In genomic region chr7:33418251-33418701, GRCh38 we compare ENCODE assay signal across 16 cellular contexts.
A peak's percentile ranks its signal among the peaks of the same experiment; 100 is the strongest.
DNase-seq lines count a peak whose midpoint lies in the region; ATAC-seq and TF ChIP-seq lines count a peak whose summit lies in the region.
"Had no signal": no experiment of that assay in that cellular context is flagged by ENCODE, and none has a peak within 500 bp of the region (broad histone marks: within the 10 kb centered on the region; RNA-seq: fewer than 3 reads in every experiment).

No MANE protein-coding gene starts in this region.

- H3K9me1 ChIP-seq in IMR-90 (ENCODE audit: insufficient read depth, low read length): no peaks in the 10 kb centered on the region

- H3K14ac ChIP-seq in IMR-90 (replicated peaks; ENCODE audit: low read depth, low read length): no peak overlapping the region

- H2AFZ ChIP-seq in IMR-90 (replicated peaks; ENCODE audit: low read length, poor library complexity): no peak overlapping the region

- intact Hi-C loops in IMR-90 (cut with micrococcal nuclease) (no loop called here), esophagus squamous epithelium (cut with DNase I) (no loop called here)

- H4K91ac ChIP-seq in IMR-90 (ENCODE audit: insufficient read depth, low read depth, low read length): no peak overlapping the region

- H4K20me1 ChIP-seq in BLaER1 treated with 17β-estradiol and CSF1 and Interleukin-3, amounts not matched to agents 10 nM and 100 nM: no peaks in the 10 kb centered on the region
- no peaks in the 10 kb centered on the region for H4K20me1 ChIP-seq in IMR-90 (ENCODE audit: insufficient read depth, low read length)

- no peak overlapping the region for H3K18ac ChIP-seq in IMR-90 (ENCODE audit: low read depth, low read length)

- H2BK15ac ChIP-seq in IMR-90 (ENCODE audit: low read depth, low read length): no peak overlapping the region

- no peak overlapping the region for H3K4me3 ChIP-seq in BLaER1 treated with 17β-estradiol and CSF1 and Interleukin-3, amounts not matched to agents 10 nM and 100 nM
- H3K4me3 ChIP-seq in IMR-90 (ENCODE audit: insufficient read depth, low read depth, low read length): no peak overlapping the region
- no peak overlapping the region for H3K4me3 ChIP-seq in choroid plexus epithelial cell (ENCODE audit: low read depth, low read length)
- no peak overlapping the region for H3K4me3 ChIP-seq in esophagus squamous epithelium
- H3K4me3 ChIP-seq: breast epithelium, GM12878 had no signal

- H3K27ac ChIP-seq in BLaER1 treated with 17β-estradiol and CSF1 and Interleukin-3, amounts not matched to agents 10 nM and 100 nM: no peak overlapping the region
- H3K27ac ChIP-seq in IMR-90 (ENCODE audit: insufficient read depth, low read length) (no peak overlapping the region), esophagus squamous epithelium (no peak overlapping the region)
- H3K27ac ChIP-seq: breast epithelium, KMS-11 had no signal

- H3K79me1 ChIP-seq in IMR-90 (ENCODE audit: low read depth in 1 of 2, low read length in 2 of 2): no peaks in the 10 kb centered on the region

- TF ChIP-seq POLR2A in IMR-90 (IDR thresholded peaks at IDR 0.05; ENCODE audit: low read depth, low read length): no peak
- no peak for TF ChIP-seq POLR2A in esophagus squamous epithelium (IDR thresholded peaks at IDR 0.05)

- no peak overlapping the region for H2AK5ac ChIP-seq in IMR-90 (ENCODE audit: low read depth, low read length)

- TF ChIP-seq RAD21 in IMR-90 (IDR thresholded peaks at IDR 0.05; ENCODE audit: low read length): no peak

- no CpG with 5 or more reads among the region's 6 CpGs for WGBS in IMR-90 (ENCODE audit: extremely low coverage in 2 of 2, insufficient read length in 1 of 2), 2 experiments
- 63 to 71% methylated on average over 4 to 5 of the region's 6 CpGs for WGBS in esophagus squamous epithelium, 2 donors

- H4K8ac ChIP-seq in IMR-90 (ENCODE audit: low read depth in 2 of 2, low read length in 2 of 2): no peak overlapping the region

- no peak overlapping the region for H2BK20ac ChIP-seq in IMR-90 (ENCODE audit: low read depth, low read length)

- ATAC-seq in IMR-90 (ENCODE audit: low read depth): peak; percentile 36; the same call in 1 of the 2 replicates
- ATAC-seq: GM12878 had no signal

- DNase-seq in IMR-90 (peak; percentile 60), choroid plexus epithelial cell (ENCODE audit: low read depth) (peak; percentile 83), left kidney (ENCODE audit: low read depth, low spot score) (peak; percentile 57), NCI-H774 (lab: John Stamatoyannopoulos, UW) (no peak), kidney glomerular epithelial cell (lab: John Stamatoyannopoulos, UW) (no peak), esophagus squamous epithelium (lab: John Stamatoyannopoulos, UW) (no peak), ecto neural progenitor cell (ENCODE audit: low spot score) (no peak)
- DNase-seq: activated gamma-delta T cell; hippocampal formation; NCI-H1694; stimulated activated CD4-positive, alpha-beta T cell treated with anti-CD3 and anti-CD28 coated beads, Interleukin-1b, Interleukin-23, amount 100 ng/mL, for 48 hours; T-helper 9 cell had no signal

- in situ Hi-C loops in IMR-90 (cut with MboI; ENCODE audit: low sequenced_read_pairs): no loop called here

- no peaks in the 10 kb centered on the region for H3K27me3 ChIP-seq in BLaER1 treated with 17β-estradiol and CSF1 and Interleukin-3, amounts not matched to agents 10 nM and 100 nM
- H3K27me3 ChIP-seq in IMR-90 (ENCODE audit: control insufficient read depth, insufficient read depth, low read length) (peaks cover 7% of the 10 kb centered on the region), esophagus squamous epithelium (no peaks in the 10 kb centered on the region)
- H3K27me3 ChIP-seq: breast epithelium had no signal

- H3K4me1 ChIP-seq in BLaER1 treated with 17β-estradiol and CSF1 and Interleukin-3, amounts not matched to agents 10 nM and 100 nM: peaks cover 0 to 11% (median 9%) of the 10 kb centered on the region in 10 experiments; a peak in 17 of 20 replicates
- H3K4me1 ChIP-seq in IMR-90 (ENCODE audit: control insufficient read depth, insufficient read depth, low read length): peaks cover 5% of the 10 kb centered on the region; the same call in 1 of the 2 replicates
- no peaks in the 10 kb centered on the region for H3K4me1 ChIP-seq in esophagus squamous epithelium
- H3K4me1 ChIP-seq: breast epithelium had no signal

- dilution Hi-C loops in IMR-90 (cut with HindIII; ENCODE audit: low sequenced_read_pairs, unreplicated experiment): no loop called here

- CTCF ChIA-PET in IMR-90 (lab: Yijun Ruan, JAX): no interaction called here

- POLR2A ChIA-PET in IMR-90 (lab: Charles Lee; ENCODE audit: unreplicated experiment): no interaction called here

- H3K56ac ChIP-seq in IMR-90 (ENCODE audit: extremely low read depth, insufficient read depth, low read length): no peak overlapping the region

- BruUV-seq in IMR-90 (replicated peaks; lab: Mats Ljungman, UMichigan): no TSS peak

- TF ChIP-seq CTCF in IMR-90 (conservative IDR thresholded peaks at IDR 0.05; ENCODE audit: low read depth, low read length): no peak
- TF ChIP-seq CTCF in choroid plexus epithelial cell (conservative IDR thresholded peaks at IDR 0.05; ENCODE audit: low read depth, low read length): no peak
- TF ChIP-seq CTCF in esophagus squamous epithelium (IDR thresholded peaks at IDR 0.05): no peak

- H2BK120ac ChIP-seq in IMR-90 (ENCODE audit: low read depth, low read length): no peak overlapping the region

- H3K23ac ChIP-seq in IMR-90 (ENCODE audit: low read depth, low read length): no peak overlapping the region

- H3K4me2 ChIP-seq in BLaER1 treated with 17β-estradiol and CSF1 and Interleukin-3, amounts not matched to agents 10 nM and 100 nM: peak overlapping the region; percentile 1 to 48 (median 29); a peak in 20 of 22 replicates
- no peak overlapping the region for H3K4me2 ChIP-seq in IMR-90 (ENCODE audit: low read depth, low read length)
- H3K4me2 ChIP-seq: KMS-11 had no signal

- no peak overlapping the region for H4K5ac ChIP-seq in IMR-90 (ENCODE audit: low read depth, low read length)

- H3K9ac ChIP-seq in BLaER1 treated with 17β-estradiol and CSF1 and Interleukin-3, amounts not matched to agents 10 nM and 100 nM: no peak overlapping the region
- H3K9ac ChIP-seq in IMR-90 (ENCODE audit: low read depth, low read length): no peak overlapping the region
- H3K9ac ChIP-seq: KMS-11 had no signal

- no peak overlapping the region for H3K4ac ChIP-seq in IMR-90 (ENCODE audit: low read depth, low read length)

- H3K36me3 ChIP-seq in BLaER1 treated with 17β-estradiol and CSF1 and Interleukin-3, amounts not matched to agents 10 nM and 100 nM: no peaks in the 10 kb centered on the region
- H3K36me3 ChIP-seq in IMR-90 (ENCODE audit: control insufficient read depth, insufficient read depth, low read length): no peaks in the 10 kb centered on the region
- H3K36me3 ChIP-seq in esophagus squamous epithelium: no peaks in the 10 kb centered on the region
- H3K36me3 ChIP-seq: breast epithelium had no signal

- H2BK5ac ChIP-seq in IMR-90 (ENCODE audit: low read depth, low read length, poor library complexity, severe bottlenecking): no peak overlapping the region

- H2AK9ac ChIP-seq in IMR-90 (replicated peaks; ENCODE audit: low read depth, low read length, poor library complexity): no peak overlapping the region

- H3K9me3 ChIP-seq in BLaER1 treated with 17β-estradiol and CSF1 and Interleukin-3, amounts not matched to agents 10 nM and 100 nM (replicated peaks in 1 of 11): no peaks in the 10 kb centered on the region
- H3K9me3 ChIP-seq in IMR-90 (ENCODE audit: control insufficient read depth, insufficient read depth, low read length): no peaks in the 10 kb centered on the region
- no peaks in the 10 kb centered on the region for H3K9me3 ChIP-seq in esophagus squamous epithelium
- H3K9me3 ChIP-seq: breast epithelium had no signal

TF ChIP-seq in IMR-90, 13 proteins besides CTCF, POLR2A, EP300 and RAD21:
- TF ChIP-seq MXI1 (IDR thresholded peaks at IDR 0.05; ENCODE audit: borderline replicate concordance, low read depth, low read length): no peak
- TF ChIP-seq CEBPB (IDR thresholded peaks at IDR 0.05; ENCODE audit: low read depth, low read length): no peak
- TF ChIP-seq BHLHE40 (IDR thresholded peaks at IDR 0.05; ENCODE audit: low read depth, low read length): no peak
- TF ChIP-seq USF2 (IDR thresholded peaks at IDR 0.05; ENCODE audit: low read depth, low read length): no peak
- TF ChIP-seq MAZ (IDR thresholded peaks at IDR 0.05; ENCODE audit: borderline replicate concordance, low read depth, low read length): no peak
- TF ChIP-seq RFX5 (IDR thresholded peaks at IDR 0.05; ENCODE audit: low read depth, low read length): no peak
- TF ChIP-seq ELK1 (IDR thresholded peaks at IDR 0.05; ENCODE audit: borderline replicate concordance, low read depth, low read length): no peak
- no peak for TF ChIP-seq CHD1 (IDR thresholded peaks at IDR 0.05; ENCODE audit: low read depth, low read length)
- TF ChIP-seq FOS (IDR thresholded peaks at IDR 0.05; ENCODE audit: low read depth, low read length): no peak
- TF ChIP-seq MAFK (IDR thresholded peaks at IDR 0.05; ENCODE audit: low read depth, low read length): no peak
- TF ChIP-seq RCOR1 (IDR thresholded peaks at IDR 0.05; ENCODE audit: insufficient replicate concordance, low read length): no peak
TF ChIP-seq in IMR-90: peak in this region for 0.

Comparison
In these comparisons a context has a peak if more than half of its experiments do, and no peak if none do; other contexts are left out.
1. DNase-seq: peak in IMR-90 (single experiment), choroid plexus epithelial cell (single experiment) and left kidney (single experiment); none in NCI-H774 (single experiment), kidney glomerular epithelial cell (single experiment), esophagus squamous epithelium (single experiment) and ecto neural progenitor cell (single experiment).